In the genomic region with DNA sequence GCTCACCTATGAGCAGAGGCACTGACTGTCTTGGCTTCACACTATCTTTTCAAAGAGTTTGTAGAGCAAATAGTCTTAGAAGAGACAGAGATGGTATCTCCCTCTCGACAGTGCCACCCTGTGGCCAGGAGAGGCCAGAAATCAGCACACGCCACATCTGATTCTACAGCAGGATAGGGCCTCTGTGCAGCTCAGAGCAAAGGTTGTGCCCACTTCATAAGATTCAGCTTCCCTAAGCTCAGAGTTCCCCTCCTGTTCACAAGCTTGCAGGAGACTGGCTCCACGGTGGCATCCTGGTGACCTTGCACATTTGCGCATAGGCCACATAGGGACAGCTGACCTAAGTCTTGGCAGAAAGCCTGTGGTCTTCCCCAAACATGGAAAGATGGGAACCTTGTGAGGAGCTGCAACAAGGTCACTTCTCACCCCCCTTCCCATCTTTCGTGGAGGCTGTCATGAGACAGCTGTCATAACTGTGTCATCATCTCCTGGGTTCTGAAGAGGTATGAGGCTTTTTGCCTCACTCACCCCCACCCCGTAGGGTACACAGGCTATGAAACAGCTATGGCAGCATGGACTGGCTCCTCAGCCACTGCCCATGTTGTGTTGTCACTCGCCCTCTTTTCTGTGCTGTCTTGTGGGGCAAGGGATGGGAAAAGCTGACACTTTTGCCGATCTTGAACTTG, we compare ENCODE assay signal across 9 cellular contexts. TPM values are rescaled to one million over a fixed set of nuclear protein-coding genes. Genes with fewer than 3 reads are reported as not detected.
DNase-seq lines count a peak whose midpoint lies in the region; ATAC-seq, FAIRE-seq and TF ChIP-seq lines count a peak whose summit lies in the region.
"Had no signal": no experiment of that assay in that cellular context is flagged by ENCODE, and none has a peak within 500 bp of the region (broad histone marks: within the 10 kb centered on the region; RNA-seq: fewer than 3 reads in every experiment).

No MANE protein-coding gene starts in this region.

- peaks cover 62% of the 10 kb centered on the region for H3K4me1 Mint-ChIP-seq in nephron progenitor cell
- peaks cover 17% of the 10 kb centered on the region for H3K4me1 Mint-ChIP-seq in stimulated activated naive CD8-positive, alpha-beta T cell treated with anti-CD3 and anti-CD28 coated beads, Interleukin-15, amount 100 ng/mL, for 72 hours

- TF ChIP-seq POLR2A in H54 (IDR thresholded peaks at IDR 0.05; ENCODE audit: low read depth, low read length), result no peak

- no peaks in the 10 kb centered on the region for H3K36me3 Mint-ChIP-seq in nephron progenitor cell (ENCODE audit: low read depth)

- H3K27me3 Mint-ChIP-seq in nephron progenitor cell (ENCODE audit: low read depth, poor library complexity), result peaks cover 3% of the 10 kb centered on the region
- no peaks in the 10 kb centered on the region for H3K27me3 Mint-ChIP-seq in stimulated activated naive CD8-positive, alpha-beta T cell treated with anti-CD3 and anti-CD28 coated beads, Interleukin-15, amount 100 ng/mL, for 72 hours

- H3K4me3 Mint-ChIP-seq in nephron progenitor cell, result no peak overlapping the region
- no peak overlapping the region for H3K4me3 Mint-ChIP-seq in stimulated activated naive CD8-positive, alpha-beta T cell treated with anti-CD3 and anti-CD28 coated beads, Interleukin-15, amount 100 ng/mL, for 72 hours

- DNase-seq in COLO668 (lab: John Stamatoyannopoulos, UW; ENCODE audit: unreplicated experiment), result peak; percentile 50
- DNase-seq in H54 (ENCODE audit: insufficient read length, low spot score), result peak; percentile 42
- DNase-seq in NOMO-1 treated with DMSO at 0.1 percent for 48 hours (lab: John Stamatoyannopoulos, UW; ENCODE audit: unreplicated experiment), result peak; percentile 58
- DNase-seq in activated T-cell treated with anti-CD3 and anti-CD28 coated beads for 1 hour (ENCODE audit: low read depth), result peak; percentile 68
- DNase-seq in nephron progenitor cell, result peak; percentile 58
- peak; percentile 59 to 74 for DNase-seq in stimulated activated naive CD8-positive, alpha-beta T cell treated with anti-CD3 and anti-CD28 coated beads, Interleukin-15, amount 100 ng/mL, for 72 hours

- H3K27ac Mint-ChIP-seq in nephron progenitor cell, result no peak overlapping the region
- H3K27ac Mint-ChIP-seq in stimulated activated naive CD8-positive, alpha-beta T cell treated with anti-CD3 and anti-CD28 coated beads, Interleukin-15, amount 100 ng/mL, for 72 hours, result no peak overlapping the region

- FAIRE-seq in H54 (lab: Jason Lieb, UNC), result no peak

- peaks cover 8% of the 10 kb centered on the region for H3K9me3 Mint-ChIP-seq in nephron progenitor cell
- no peaks in the 10 kb centered on the region for H3K9me3 Mint-ChIP-seq in stimulated activated naive CD8-positive, alpha-beta T cell treated with anti-CD3 and anti-CD28 coated beads, Interleukin-15, amount 100 ng/mL, for 72 hours

- ATAC-seq in esophagus mucosa, result peak; percentile 76
- peak; percentile 93 for ATAC-seq in stimulated activated naive CD8-positive, alpha-beta T cell treated with anti-CD3 and anti-CD28 coated beads, Interleukin-15, amount 100 ng/mL, for 72 hours
- ATAC-seq in GM19397 (IDR thresholded peaks at IDR 0.05; ENCODE audit: unreplicated experiment), result no peak

- peak; percentile 65 for TF ChIP-seq CTCF in nephron progenitor cell (IDR thresholded peaks at IDR 0.05)

RNA-seq across cellular contexts. Expression of a gene that starts 3.0 kb away (rescaled TPM):
- total RNA-seq in esophagus mucosa, result 0.16 TPM
- total RNA-seq: SJSA1 had no signal
